In the genomic region with DNA sequence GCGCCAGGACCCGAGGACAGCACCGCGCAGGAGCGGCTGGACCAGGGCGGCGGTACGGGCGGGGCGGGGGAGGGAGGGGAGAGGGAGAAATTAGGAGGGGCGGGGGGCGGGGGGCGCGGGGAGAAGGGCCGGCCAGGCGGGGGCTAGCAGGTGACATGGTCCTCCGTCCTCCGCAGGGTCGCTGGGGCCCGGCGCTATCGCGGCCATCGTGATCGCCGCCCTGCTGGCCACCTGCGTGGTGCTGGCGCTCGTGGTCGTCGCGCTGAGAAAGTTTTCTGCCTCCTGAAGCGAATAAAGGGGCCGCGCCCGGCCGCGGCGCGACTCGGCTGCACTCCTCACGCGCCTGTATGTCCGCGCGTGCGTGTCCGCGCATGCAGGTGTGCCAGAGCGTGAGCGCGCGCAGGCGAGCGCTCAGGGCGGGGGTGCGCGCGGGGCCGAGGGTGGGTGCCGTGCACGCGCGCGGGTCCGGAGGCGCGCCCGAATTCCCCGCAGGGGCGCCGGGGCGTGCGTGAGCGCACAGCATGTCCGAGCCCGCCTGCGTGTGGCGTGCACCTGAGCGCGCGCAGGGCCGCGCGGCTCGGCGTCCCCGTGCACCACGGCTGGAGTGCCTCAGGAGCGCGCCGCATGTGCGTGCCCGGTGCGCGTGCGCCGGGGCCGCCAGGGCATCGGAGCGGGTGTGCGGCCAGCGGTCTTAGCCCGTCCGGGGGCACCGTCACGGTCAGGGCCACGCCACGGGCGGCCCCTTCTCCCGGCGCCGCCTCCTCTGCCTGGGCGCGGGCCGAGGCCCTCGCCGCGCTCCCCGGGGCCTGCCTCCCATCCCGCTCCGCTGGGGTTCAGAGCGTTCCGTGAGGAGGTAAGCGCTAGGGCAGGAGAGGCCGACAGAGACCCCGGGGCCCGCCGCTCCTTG, we compare ENCODE assay signal across 8 cellular contexts. TPM values are rescaled to one million over a fixed set of nuclear protein-coding genes. Genes with fewer than 3 reads are reported as not detected.
A peak's percentile ranks its signal among the peaks of the same experiment; 100 is the strongest.
DNase-seq lines count a peak whose midpoint lies in the region; ATAC-seq and TF ChIP-seq lines count a peak whose summit lies in the region.

No MANE protein-coding gene starts in this region.

- ATAC-seq in omental fat pad (ENCODE audit: low FRiP score), result peak; percentile 22
- no peak for ATAC-seq in GM18861 (IDR thresholded peaks at IDR 0.05; ENCODE audit: unreplicated experiment)
- ATAC-seq in GM21529 (IDR thresholded peaks at IDR 0.05; ENCODE audit: unreplicated experiment), result no peak
- no peak for ATAC-seq in HG03095 (IDR thresholded peaks at IDR 0.05; ENCODE audit: unreplicated experiment)

- TF ChIP-seq CTCF in GM12872 (IDR thresholded peaks at IDR 0.05; ENCODE audit: insufficient read depth, low read depth, low read length) (peak; percentile 33; the same call in 2 of the 3 replicates), omental fat pad (IDR thresholded peaks at IDR 0.05) (no peak)

- DNase-seq in HuH-7.5 (ENCODE audit: low spot score) (peak; percentile 86), glomerular visceral epithelial cell (ENCODE audit: extremely low spot score) (peak; percentile 14), omental fat pad (ENCODE audit: low spot score) (no peak)
- peak; percentile 51 to 63 for DNase-seq in activated T-cell treated with anti-CD3 and anti-CD28 coated beads, Interleukin-2, amount 50 U/mL, for 48 hours

RNA-seq across cellular contexts. Expression of a gene that starts 6.3 kb away (rescaled TPM):
- under 1 TPM; 0.24 to 0.79 (median 0.40) TPM for total RNA-seq in omental fat pad
